Comparison of ENCODE assay signal across 8 cellular contexts in genomic region chr1:113903496-113904291, GRCh38.
DNase-seq lines count a peak whose midpoint lies in the region; ATAC-seq and TF ChIP-seq lines count a peak whose summit lies in the region.

No MANE protein-coding gene starts in this region.

- peak overlapping the region; percentile 89 for H3K9ac ChIP-seq in SU-DHL-6 (ENCODE audit: low read length)
- no peak overlapping the region for H3K9ac ChIP-seq in parathyroid adenoma

- in situ Hi-C loops in GM13976 (cut with MboI; ENCODE audit: low sequenced_read_pairs, unreplicated experiment) = loop anchor here (10.0 kb wide), 1 partner anchor 69 kb away; no protein-coding TSS in a partner anchor

- DNase-seq in activated CD4-positive, alpha-beta T cell treated with anti-CD3 and anti-CD28 coated beads for 4 hours = peak; percentile 14 to 16
- no peak for DNase-seq in activated CD4-positive, alpha-beta T cell treated with anti-CD3 and anti-CD28 coated beads for 1 hour
- DNase-seq in epithelial cell of esophagus (ENCODE audit: low read depth) = peak; percentile 11
- DNase-seq in GM13976 (ENCODE audit: low spot score) = no peak

- H3K79me2 ChIP-seq in SU-DHL-6 (ENCODE audit: insufficient read depth, low read length) (peaks cover 38% of the 10 kb centered on the region), parathyroid adenoma (no peaks in the 10 kb centered on the region)

- H3K27ac ChIP-seq in SU-DHL-6 (ENCODE audit: low read depth, low read length) (peak overlapping the region; percentile 78), parathyroid adenoma (no peak overlapping the region)

- no peaks in the 10 kb centered on the region for H3K9me3 ChIP-seq in SU-DHL-6 (ENCODE audit: insufficient read depth, low read length)
- H3K9me3 ChIP-seq in parathyroid adenoma (ENCODE audit: control insufficient read depth, low read length) = no peaks in the 10 kb centered on the region

- no peaks in the 10 kb centered on the region for H3F3A ChIP-seq in SU-DHL-6 (ENCODE audit: insufficient read depth)

- H3K27me3 ChIP-seq in SU-DHL-6 (ENCODE audit: low read length) (no peaks in the 10 kb centered on the region), parathyroid adenoma (ENCODE audit: control insufficient read depth, insufficient read depth, low read length) (no peaks in the 10 kb centered on the region)

- TF ChIP-seq CTCF in SU-DHL-6 (IDR thresholded peaks at IDR 0.05; ENCODE audit: insufficient read depth, low read length, poor library complexity, severe bottlenecking) (no peak), epithelial cell of esophagus (IDR thresholded peaks at IDR 0.05; ENCODE audit: insufficient read depth, low read depth, low read length, missing control alignments) (no peak), parathyroid adenoma (IDR thresholded peaks at IDR 0.05) (no peak), GM13976 (IDR thresholded peaks at IDR 0.05; ENCODE audit: borderline replicate concordance, control extremely low read depth, extremely low read depth, insufficient read depth, missing control alignments) (no peak)

- H2AFZ ChIP-seq in SU-DHL-6 (ENCODE audit: low read depth, low read length, severe bottlenecking) (peak overlapping the region; percentile 67), parathyroid adenoma (peak overlapping the region; percentile 89)

- H4K20me1 ChIP-seq in SU-DHL-6 (ENCODE audit: low read depth, low read length) = no peaks in the 10 kb centered on the region

- H3K4me1 ChIP-seq in parathyroid adenoma = no peaks in the 10 kb centered on the region

- H3K36me3 ChIP-seq in SU-DHL-6 (ENCODE audit: low read length) = peaks cover under 1% of the 10 kb centered on the region; the same call in 1 of the 2 replicates
- no peaks in the 10 kb centered on the region for H3K36me3 ChIP-seq in parathyroid adenoma (ENCODE audit: control insufficient read depth, insufficient read depth, low read length)

- ATAC-seq in HG03039 (IDR thresholded peaks at IDR 0.05; ENCODE audit: unreplicated experiment) (no peak), HG02840 (IDR thresholded peaks at IDR 0.05; ENCODE audit: low FRiP score, unreplicated experiment) (no peak)

- H3K4me3 ChIP-seq in SU-DHL-6 (ENCODE audit: insufficient read depth, low read length, poor library complexity, severe bottlenecking) (peak overlapping the region; percentile 94), epithelial cell of esophagus (ENCODE audit: low read length) (peak overlapping the region; percentile 87), parathyroid adenoma (ENCODE audit: low read depth, low read length) (peak overlapping the region; percentile 76)

- H3K4me2 ChIP-seq in SU-DHL-6 (ENCODE audit: low read depth, low read length, poor library complexity, severe bottlenecking) = peak overlapping the region; percentile 68
- H3K4me2 ChIP-seq in parathyroid adenoma (ENCODE audit: low read length) = peak overlapping the region; percentile 87

- H3K9me2 ChIP-seq in SU-DHL-6 (replicated peaks; ENCODE audit: insufficient read depth, low read length) = no peaks in the 10 kb centered on the region

Comparison
In these comparisons a context has a peak if more than half of its experiments do, and no peak if none do; other contexts are left out.
1. DNase-seq: peak in activated CD4-positive, alpha-beta T cell treated with anti-CD3 and anti-CD28 coated beads for 4 hours (2 of 2) and epithelial cell of esophagus (single experiment); none in activated CD4-positive, alpha-beta T cell treated with anti-CD3 and anti-CD28 coated beads for 1 hour (single experiment) and GM13976 (single experiment).
2. Peak in every context shown above with its lines, with median percentiles within 50 percentile points of each other: H3K4me3 ChIP-seq.